13 cellular contexts compared by ENCODE assay signal in genomic region chr18:659597-659996, GRCh38. TPM values are rescaled to one million over a fixed set of nuclear protein-coding genes. Genes with fewer than 3 reads are reported as not detected.
DNase-seq lines count a peak whose midpoint lies in the region; ATAC-seq, FAIRE-seq and TF ChIP-seq lines count a peak whose summit lies in the region.
"Had no signal": no experiment of that assay in that cellular context is flagged by ENCODE, and none has a peak within 500 bp of the region (broad histone marks: within the 10 kb centered on the region; RNA-seq: fewer than 3 reads in every experiment).

No MANE protein-coding gene starts in this region.

- intact Hi-C loops in GM12878 (cut with micrococcal nuclease; ENCODE audit: unreplicated experiment): loop anchor here (5.0 kb wide), 1 partner anchor 153 kb away; the partner anchor contains the start of gene YES1

- WGBS in GM12878 (ENCODE audit: insufficient coverage, insufficient replicate concordance, low lambda C conversion rate, missing lambda C conversion rate): 91% methylated on average over 6 of the region's 6 CpGs

- FAIRE-seq in GM12878 (lab: Jason Lieb, UNC): no peak

- peaks cover 14% of the 10 kb centered on the region for H3K4me1 Mint-ChIP-seq in activated T-cell treated with anti-CD3 and anti-CD28 coated beads, Interleukin-2, amount 50 U/mL, for 4 hours (ENCODE audit: low read depth)
- H3K4me1 Mint-ChIP-seq in stimulated activated effector memory CD8-positive, alpha-beta T cell treated with anti-CD3 and anti-CD28 coated beads, Interleukin-12 subunit alpha, Interleukin-12 subunit beta, amount 100 ng/mL, for 72 hours: peaks cover 26% of the 10 kb centered on the region

- peaks cover 42% of the 10 kb centered on the region for H3K4me1 ChIP-seq in Loucy (ENCODE audit: insufficient read depth, low read length, poor library complexity, severe bottlenecking)
- peaks cover 6% of the 10 kb centered on the region for H3K4me1 ChIP-seq in GM12878 (ENCODE audit: control insufficient read depth, insufficient read depth, low read length)
- H3K4me1 ChIP-seq: gastrocnemius medialis, upper lobe of right lung had no signal

- no peak for TF ChIP-seq CTCF in Loucy (conservative IDR thresholded peaks at IDR 0.05; ENCODE audit: low read length)
- no peak for TF ChIP-seq CTCF in GM12878 (IDR thresholded peaks at IDR 0.05 in 2 of 3, conservative IDR thresholded peaks at IDR 0.05 in 1 of 3; ENCODE audit: control insufficient read depth in 2 of 3, extremely low read depth in 1 of 3, insufficient read depth in 1 of 3, low read depth in 3 of 3, low read length in 3 of 3)

- SMC1A ChIA-PET in GM12878 (lab: Charles Lee; ENCODE audit: uncharacterized antibody, unreplicated experiment): interaction anchor here (0.6 to 1.5 kb wide), 5 partner anchors 8 to 43 kb away, joined by 3 to 4 read pairs (median 3); no protein-coding TSS in a partner anchor

- H3K27me3 ChIP-seq in Loucy (ENCODE audit: insufficient read depth, low read length, poor library complexity, severe bottlenecking) (peaks cover 6% of the 10 kb centered on the region), GM12878 (replicated peaks in 1 of 2; ENCODE audit: control insufficient read depth in 2 of 2, insufficient read depth in 2 of 2, low read length in 1 of 2) (no peaks in the 10 kb centered on the region)

- CTCF ChIA-PET in GM12878 (lab: Yijun Ruan, JAX): interaction anchor here (1.1 to 3.8 kb wide), 4 partner anchors 35 to 171 kb away, joined by 3 to 18 read pairs (median 10); no protein-coding TSS in a partner anchor

- ATAC-seq in activated T-cell treated with anti-CD3 and anti-CD28 coated beads, Interleukin-2, amount 50 U/mL, for 4 hours: no peak
- ATAC-seq in GM12878 (no peak), GM21447 (IDR thresholded peaks at IDR 0.05; ENCODE audit: unreplicated experiment) (no peak)
- ATAC-seq in stimulated activated effector memory CD8-positive, alpha-beta T cell treated with anti-CD3 and anti-CD28 coated beads, Interleukin-12 subunit alpha, Interleukin-12 subunit beta, amount 100 ng/mL, for 72 hours: no peak
- ATAC-seq: gastrocnemius medialis, upper lobe of right lung had no signal

- no peak for TF ChIP-seq RAD21 in GM12878 (IDR thresholded peaks at IDR 0.05; ENCODE audit: insufficient read depth, low read depth, low read length)

- H3K36me3 ChIP-seq in Loucy (ENCODE audit: insufficient read depth, low read length) (peaks cover 36% of the 10 kb centered on the region), GM12878 (ENCODE audit: control insufficient read depth in 2 of 2, insufficient read depth in 2 of 2, low read length in 1 of 2) (peaks cover 8 to 21% of the 10 kb centered on the region in 2 experiments; a peak in 3 of 4 replicates)
- H3K36me3 ChIP-seq: gastrocnemius medialis, upper lobe of right lung had no signal

- RAD21 ChIA-PET in GM12878 (lab: Charles Lee; ENCODE audit: unreplicated experiment): interaction anchor here (0.6 to 3.0 kb wide), 7 partner anchors 10 to 171 kb away, joined by 3 to 13 read pairs (median 7); no protein-coding TSS in a partner anchor

- no peak for TF ChIP-seq EP300 in GM12878 (IDR thresholded peaks at IDR 0.05; ENCODE audit: borderline replicate concordance in 1 of 2, control insufficient read depth in 1 of 2, low read depth in 2 of 2, low read length in 2 of 2)

- H3K9me3 ChIP-seq in Loucy (ENCODE audit: insufficient read depth, low read depth, low read length) (no peaks in the 10 kb centered on the region), GM12878 (replicated peaks; ENCODE audit: control insufficient read depth, insufficient read depth, low read length) (peaks cover 6% of the 10 kb centered on the region; the same call in 2 of the 3 replicates)
- H3K9me3 ChIP-seq: gastrocnemius medialis, upper lobe of right lung had no signal

- no peaks in the 10 kb centered on the region for H3K9me2 ChIP-seq in Loucy (replicated peaks; ENCODE audit: low read depth, low read length)

- H3K4me3 Mint-ChIP-seq in activated T-cell treated with anti-CD3 and anti-CD28 coated beads, Interleukin-2, amount 50 U/mL, for 4 hours: peak overlapping the region; percentile 89
- H3K4me3 Mint-ChIP-seq in stimulated activated effector memory CD8-positive, alpha-beta T cell treated with anti-CD3 and anti-CD28 coated beads, Interleukin-12 subunit alpha, Interleukin-12 subunit beta, amount 100 ng/mL, for 72 hours: peak overlapping the region; percentile 79

- H3K9me3 Mint-ChIP-seq in activated T-cell treated with anti-CD3 and anti-CD28 coated beads, Interleukin-2, amount 50 U/mL, for 4 hours: peaks cover 3% of the 10 kb centered on the region
- H3K9me3 Mint-ChIP-seq in stimulated activated effector memory CD8-positive, alpha-beta T cell treated with anti-CD3 and anti-CD28 coated beads, Interleukin-12 subunit alpha, Interleukin-12 subunit beta, amount 100 ng/mL, for 72 hours: peaks cover 4% of the 10 kb centered on the region

- peaks cover 39% of the 10 kb centered on the region for H3K27me3 Mint-ChIP-seq in activated T-cell treated with anti-CD3 and anti-CD28 coated beads, Interleukin-2, amount 50 U/mL, for 4 hours (ENCODE audit: low read depth)

- H4K20me1 ChIP-seq in Loucy (ENCODE audit: insufficient read depth, low read length, poor library complexity, severe bottlenecking) (peaks cover 22% of the 10 kb centered on the region), GM12878 (ENCODE audit: control insufficient read depth, insufficient read depth) (no peaks in the 10 kb centered on the region)

- TF ChIP-seq POLR2A in GM12878 (IDR thresholded peaks at IDR 0.05; ENCODE audit: low read depth, low read length): no peak

- H3K9ac ChIP-seq in Loucy (ENCODE audit: low read depth, low read length, poor library complexity, severe bottlenecking): peak overlapping the region; percentile 100
- no peak overlapping the region for H3K9ac ChIP-seq in GM12878 (ENCODE audit: control insufficient read depth, insufficient read depth, low read length)

- no peak overlapping the region for H3K27ac ChIP-seq in GM12878 (ENCODE audit: control insufficient read depth, insufficient read depth)
- H3K27ac ChIP-seq: gastrocnemius medialis, spleen, upper lobe of right lung had no signal

- no TSS peak for BruUV-seq in GM12878 (replicated peaks; lab: Mats Ljungman, UMichigan)

- H3K36me3 Mint-ChIP-seq in activated T-cell treated with anti-CD3 and anti-CD28 coated beads, Interleukin-2, amount 50 U/mL, for 4 hours (ENCODE audit: insufficient read depth): peaks cover 4% of the 10 kb centered on the region
- peaks cover 53% of the 10 kb centered on the region for H3K36me3 Mint-ChIP-seq in stimulated activated effector memory CD8-positive, alpha-beta T cell treated with anti-CD3 and anti-CD28 coated beads, Interleukin-12 subunit alpha, Interleukin-12 subunit beta, amount 100 ng/mL, for 72 hours

- H3K4me3 ChIP-seq in Loucy (ENCODE audit: low read length, poor library complexity, severe bottlenecking) (peak overlapping the region; percentile 97), GM12878 (peak overlapping the region; percentile 92)
- H3K4me3 ChIP-seq: gastrocnemius medialis, upper lobe of right lung had no signal

- in situ Hi-C loops in GM12878 (cut with MboI): loop anchor here (5.0 kb wide), 1 partner anchor 153 kb away; the partner anchor contains the start of gene YES1

- DNase-seq in activated T-cell treated with anti-CD3 and anti-CD28 coated beads, Interleukin-2, amount 50 U/mL, for 4 hours: no peak
- DNase-seq in activated T-cell treated with anti-CD3 and anti-CD28 coated beads for 4 hours (no peak), GM12878 (ENCODE audit: low read depth, low spot score) (no peak), AG08395 (ENCODE audit: low spot score) (no peak), SW 1271 (lab: John Stamatoyannopoulos, UW) (no peak)
- DNase-seq in stimulated activated effector memory CD8-positive, alpha-beta T cell treated with anti-CD3 and anti-CD28 coated beads, Interleukin-12 subunit alpha, Interleukin-12 subunit beta, amount 100 ng/mL, for 72 hours (ENCODE audit: low spot score in 2 of 2): no peak
- DNase-seq: aorta, gastrocnemius medialis, NCI-H1436 treated with DMSO at 0.1 percent for 48 hours, spleen, upper lobe of right lung had no signal

- H3K79me2 ChIP-seq in Loucy (ENCODE audit: insufficient read depth, low read length) (peaks cover 75% of the 10 kb centered on the region), GM12878 (ENCODE audit: control insufficient read depth, insufficient read depth, low read length) (peaks cover 37% of the 10 kb centered on the region)

- no peak overlapping the region for H2AFZ ChIP-seq in Loucy (ENCODE audit: low read length)
- no peak overlapping the region for H2AFZ ChIP-seq in GM12878 (ENCODE audit: control insufficient read depth, low read depth, low read length)

- peak overlapping the region; percentile 90 for H3K27ac Mint-ChIP-seq in stimulated activated effector memory CD8-positive, alpha-beta T cell treated with anti-CD3 and anti-CD28 coated beads, Interleukin-12 subunit alpha, Interleukin-12 subunit beta, amount 100 ng/mL, for 72 hours

- POLR2A ChIA-PET in GM12878 (lab: Charles Lee): interaction anchor here (0.6 to 1.2 kb wide), 3 partner anchors 8 to 150 kb away, joined by 3 to 7 read pairs (median 5); no protein-coding TSS in a partner anchor

- H3K4me2 ChIP-seq in Loucy (ENCODE audit: low read depth, low read length, poor library complexity, severe bottlenecking) (peak overlapping the region; percentile 95), GM12878 (ENCODE audit: control insufficient read depth, insufficient read depth) (peak overlapping the region; percentile 70)

- H3F3A ChIP-seq in Loucy (ENCODE audit: low read depth): no peaks in the 10 kb centered on the region

RNA-seq across cellular contexts. Expression of gene TYMS, which starts 2.1 kb away (rescaled TPM):
- 10 to 100 TPM; 54.5 to 64.4 (median 58.2) TPM for total RNA-seq in activated T-cell treated with anti-CD3 and anti-CD28 coated beads, Interleukin-2, amount 50 U/mL, for 4 hours
- 16.5 and 22.8 TPM in 2 replicates for total RNA-seq in GM12878 (2013; cell fraction: nucleolus; rRNA removed)
- total RNA-seq in GM12878 (2014; rRNA removed) (65.8 and 74.4 TPM in 2 replicates), GM12878 (2014; rRNA removed; fragmentation: Illumina TruSeq; extraction: Trizol) (34.8 and 38.6 TPM in 2 replicates), GM12878 (2021) (219 and 224 TPM in 2 replicates)
- 146 TPM for polyA plus RNA-seq in GM12878 (2011; ENCODE audit: low read depth)
- polyA plus RNA-seq in GM12878 (2011; rRNA removed) (221 and 263 TPM in 2 replicates), GM12878 (2014; fragmentation: Illumina TruSeq; extraction: Trizol) (250 and 297 TPM in 2 replicates), GM12878 (2014; fragmentation: Nextera tagmentation; extraction: Ambion mirVana) (100 to 1,000 TPM; 157 to 197 TPM), GM12878 (2014; rRNA removed) (200 and 218 TPM in 2 replicates), GM12878 (2016; fragmentation: Nextera tagmentation; extraction: Ambion mirVana) (100 to 1,000 TPM; 516 to 524 TPM)
- polyA plus RNA-seq in GM12878 (2011; cell fraction: cytosol; rRNA removed): 355 and 416 TPM in 2 replicates
- polyA plus RNA-seq in GM12878 (2011; cell fraction: nucleus; rRNA removed): 161 and 172 TPM in 2 replicates
- 162 and 194 TPM in 2 replicates for polyA plus RNA-seq in GM12878 (2012)
- 294 and 415 TPM in 2 replicates for polyA minus RNA-seq in GM12878 (2011; rRNA and poly(A)+ RNA removed)
- polyA minus RNA-seq in GM12878 (2011; cell fraction: cytosol; rRNA and poly(A)+ RNA removed): 127 and 151 TPM in 2 replicates
- polyA minus RNA-seq in GM12878 (2011; cell fraction: nucleus; rRNA and poly(A)+ RNA removed): 39.3 and 69.0 TPM in 2 replicates

RNA-seq across cellular contexts. Expression of gene ENOSF1, which starts 52.8 kb away (rescaled TPM):
- total RNA-seq in activated T-cell treated with anti-CD3 and anti-CD28 coated beads, Interleukin-2, amount 50 U/mL, for 4 hours: 10 to 100 TPM; 42.0 to 46.0 (median 42.1) TPM
- 0.86 and 0.88 TPM in 2 replicates for total RNA-seq in GM12878 (2013; cell fraction: nucleolus; rRNA removed)
- 26.3 and 28.9 TPM in 2 replicates for total RNA-seq in GM12878 (2014; rRNA removed)
- total RNA-seq in GM12878 (2014; rRNA removed; fragmentation: Illumina TruSeq; extraction: Trizol): 23.5 and 26.2 TPM in 2 replicates
- 40.0 and 43.3 TPM in 2 replicates for total RNA-seq in GM12878 (2021)
- polyA plus RNA-seq in GM12878 (2011; ENCODE audit: low read depth): 21.1 TPM
- polyA plus RNA-seq in GM12878 (2011; rRNA removed): 27.6 and 30.7 TPM in 2 replicates
- polyA plus RNA-seq in GM12878 (2011; cell fraction: cytosol; rRNA removed): 23.2 and 23.7 TPM in 2 replicates
- polyA plus RNA-seq in GM12878 (2011; cell fraction: nucleus; rRNA removed): 113 and 114 TPM in 2 replicates
- 25.9 and 32.1 TPM in 2 replicates for polyA plus RNA-seq in GM12878 (2012)
- polyA plus RNA-seq in GM12878 (2014; fragmentation: Illumina TruSeq; extraction: Trizol): 40.0 and 43.5 TPM in 2 replicates
- polyA plus RNA-seq in GM12878 (2014; fragmentation: Nextera tagmentation; extraction: Ambion mirVana): 10 to 100 TPM; 12.5 to 13.3 TPM
- polyA plus RNA-seq in GM12878 (2014; rRNA removed): 30.4 and 31.3 TPM in 2 replicates
- 10 to 100 TPM; 41.6 to 42.3 TPM for polyA plus RNA-seq in GM12878 (2016; fragmentation: Nextera tagmentation; extraction: Ambion mirVana)
- 38.4 and 54.2 TPM in 2 replicates for polyA minus RNA-seq in GM12878 (2011; rRNA and poly(A)+ RNA removed)
- 16.7 and 19.4 TPM in 2 replicates for polyA minus RNA-seq in GM12878 (2011; cell fraction: cytosol; rRNA and poly(A)+ RNA removed)
- 41.5 and 64.3 TPM in 2 replicates for polyA minus RNA-seq in GM12878 (2011; cell fraction: nucleus; rRNA and poly(A)+ RNA removed)
